15 cellular contexts compared by ENCODE assay signal in genomic region chr3:197364410-197365071, GRCh38.
A peak's percentile ranks its signal among the peaks of the same experiment; 100 is the strongest.
DNase-seq lines count a peak whose midpoint lies in the region; ATAC-seq and TF ChIP-seq lines count a peak whose summit lies in the region.
"Had no signal": no experiment of that assay in that cellular context is flagged by ENCODE, and none has a peak within 500 bp of the region (broad histone marks: within the 10 kb centered on the region; RNA-seq: fewer than 3 reads in every experiment).

No MANE protein-coding gene starts in this region.

- no peak overlapping the region for H3K27ac Mint-ChIP-seq in Calu3 (ENCODE audit: unreplicated experiment)
- H3K27ac Mint-ChIP-seq: activated naive CD4-positive, alpha-beta T cell treated with anti-CD3 and anti-CD28 coated beads for 36 hours; stimulated activated naive CD8-positive, alpha-beta T cell treated with anti-CD3 and anti-CD28 coated beads, Interleukin-15, Interleukin-2, amounts not matched to agents 100 ng/mL and 50 ng/mL, for 24 hours had no signal

- no peaks in the 10 kb centered on the region for H3K36me3 ChIP-seq in MG63

- ATAC-seq in HG03354 (IDR thresholded peaks at IDR 0.05; ENCODE audit: poor library complexity, severe bottlenecking, unreplicated experiment): no peak

- no peak overlapping the region for H3K4me3 ChIP-seq in MG63

- H3K27me3 Mint-ChIP-seq in Calu3 (ENCODE audit: unreplicated experiment): no peaks in the 10 kb centered on the region

- TF ChIP-seq CTCF in GM13976 (IDR thresholded peaks at IDR 0.05; ENCODE audit: borderline replicate concordance, control extremely low read depth, extremely low read depth, insufficient read depth, missing control alignments) (no peak), Calu3 (IDR thresholded peaks at IDR 0.05; ENCODE audit: unreplicated experiment) (no peak)

- intact Hi-C loops in Calu3 (cut with micrococcal nuclease; ENCODE audit: unreplicated experiment): no loop called here

- H3K4me3 Mint-ChIP-seq in Calu3 (ENCODE audit: low read depth, unreplicated experiment): no peak overlapping the region
- H3K4me3 Mint-ChIP-seq: activated naive CD4-positive, alpha-beta T cell treated with anti-CD3 and anti-CD28 coated beads for 36 hours; stimulated activated naive CD8-positive, alpha-beta T cell treated with anti-CD3 and anti-CD28 coated beads, Interleukin-15, Interleukin-2, amounts not matched to agents 100 ng/mL and 50 ng/mL, for 24 hours had no signal

- peaks cover 18% of the 10 kb centered on the region for H3K9me3 ChIP-seq in MG63

- BruUV-seq in Calu3 (replicated peaks; lab: Mats Ljungman, UMichigan): no TSS peak

- in situ Hi-C loops in GM13976 (cut with MboI; ENCODE audit: low sequenced_read_pairs, unreplicated experiment): no loop called here

- H3K27me3 ChIP-seq in MG63: no peaks in the 10 kb centered on the region

- DNase-seq in DMS53 (lab: John Stamatoyannopoulos, UW) (peak; percentile 62), MG63 (peak; percentile 53), SW480 (ENCODE audit: low spot score) (peak; percentile 64), kidney glomerular epithelial cell (lab: John Stamatoyannopoulos, UW) (peak; percentile 7), GM13976 (ENCODE audit: low spot score) (no peak), Calu3 (no peak), NCI-H1436 treated with DMSO at 0.1 percent for 48 hours (lab: John Stamatoyannopoulos, UW) (no peak)
- DNase-seq: activated naive CD4-positive, alpha-beta T cell treated with anti-CD3 and anti-CD28 coated beads for 36 hours; AML-193; central memory CD4-positive, alpha-beta T cell; NCI-H748 treated with DMSO at 0.1 percent for 48 hours; SIG-M5; stimulated activated CD4-positive, alpha-beta T cell treated with anti-CD3 and anti-CD28 coated beads, Interleukin-4, amount 100 ng/mL, for 4 hours had no signal

- peaks cover 24% of the 10 kb centered on the region for H3K4me1 Mint-ChIP-seq in Calu3 (ENCODE audit: low read depth, unreplicated experiment)

- CTCF ChIA-PET in Calu3 (lab: Charles Lee): interaction anchor here (0.7 kb wide), 1 partner anchor 107 kb away, joined by 3 read pairs; no protein-coding TSS in a partner anchor

- peaks cover 4% of the 10 kb centered on the region for H3K36me3 Mint-ChIP-seq in Calu3 (ENCODE audit: insufficient read depth, unreplicated experiment)

- H3K9me3 Mint-ChIP-seq in Calu3 (ENCODE audit: low read depth, unreplicated experiment): peaks cover 4% of the 10 kb centered on the region

Comparison
In these comparisons a context has a peak if more than half of its experiments do, and no peak if none do; other contexts are left out.
1. DNase-seq: peak in DMS53 (single experiment), MG63 (single experiment), SW480 (single experiment) and kidney glomerular epithelial cell (single experiment); none in GM13976 (single experiment), Calu3 (single experiment) and NCI-H1436 treated with DMSO at 0.1 percent for 48 hours (single experiment).